1 cellular context compared by ENCODE assay signal in the genomic region with DNA sequence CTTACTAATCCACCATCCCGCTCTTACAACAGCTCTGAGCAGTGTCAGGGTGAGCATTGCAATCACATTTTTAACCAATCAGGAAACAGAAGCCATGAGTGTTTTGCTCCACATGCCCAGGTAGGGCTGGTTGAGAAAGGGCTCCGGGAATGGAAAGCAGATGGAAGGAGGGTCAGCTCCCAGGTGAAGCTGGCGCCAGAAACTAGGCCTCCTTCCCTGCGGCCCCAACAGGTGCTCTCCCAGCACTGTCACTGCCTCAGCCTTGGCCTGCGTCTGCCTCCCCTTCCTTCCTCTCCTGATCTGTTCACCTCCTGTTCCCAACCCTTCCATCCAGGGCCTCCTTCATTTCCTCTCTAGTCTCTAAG.
TF ChIP-seq lines count a peak whose summit lies in the region.

No MANE protein-coding gene starts in this region.

TF ChIP-seq in WTC11, 78 proteins besides CTCF, POLR2A, EP300 and RAD21 (continued from another document):
- TF ChIP-seq, protein P1, sequence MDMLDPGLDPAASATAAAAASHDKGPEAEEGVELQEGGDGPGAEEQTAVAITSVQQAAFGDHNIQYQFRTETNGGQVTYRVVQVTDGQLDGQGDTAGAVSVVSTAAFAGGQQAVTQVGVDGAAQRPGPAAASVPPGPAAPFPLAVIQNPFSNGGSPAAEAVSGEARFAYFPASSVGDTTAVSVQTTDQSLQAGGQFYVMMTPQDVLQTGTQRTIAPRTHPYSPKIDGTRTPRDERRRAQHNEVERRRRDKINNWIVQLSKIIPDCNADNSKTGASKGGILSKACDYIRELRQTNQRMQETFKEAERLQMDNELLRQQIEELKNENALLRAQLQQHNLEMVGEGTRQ (CRISPR knock-in tag; IDR thresholded peaks at IDR 0.05): no peak
- TF ChIP-seq E2F5 (CRISPR knock-in tag; IDR thresholded peaks at IDR 0.05) (no peak), E2F1 (CRISPR knock-in tag; IDR thresholded peaks at IDR 0.05) (no peak)
